7 cellular contexts compared by ENCODE assay signal in genomic region chr6:53795254-53795701, GRCh38. TPM values are rescaled to one million over a fixed set of nuclear protein-coding genes. Genes with fewer than 3 reads are reported as not detected.
A peak's percentile ranks its signal among the peaks of the same experiment; 100 is the strongest.
DNase-seq lines count a peak whose midpoint lies in the region; ATAC-seq and TF ChIP-seq lines count a peak whose summit lies in the region.

No MANE protein-coding gene starts in this region.

- DNase-seq in SJCRH30, result no peak
- no peak for DNase-seq in stimulated activated naive CD4-positive, alpha-beta T cell treated with Interleukin-2 at 50 U/mL for 16 hours (lab: John Stamatoyannopoulos, UW)
- no peak for DNase-seq in stimulated activated CD8-positive, alpha-beta memory T cell treated with anti-CD3 and anti-CD28 coated beads, Interleukin-4, amount 100 ng/mL, for 48 hours

- H3K4me1 ChIP-seq in SJCRH30 (0 out of 2 replicates have a peak, but pooled peaks cover 4% of the 10 kb centered on the region), neutrophil (ENCODE audit: control insufficient read depth in 1 of 2, insufficient read depth in 1 of 2, low read depth in 1 of 2, low read length in 1 of 2) (peaks cover 28 to 29% of the 10 kb centered on the region in 2 experiments)

- ATAC-seq in GM18870 (IDR thresholded peaks at IDR 0.05; ENCODE audit: unreplicated experiment), result peak; percentile 16
- peak; percentile 23 for ATAC-seq in HG03066 (IDR thresholded peaks at IDR 0.05; ENCODE audit: low read depth, unreplicated experiment)
- ATAC-seq in esophagus mucosa, result peak; percentile 19

- H3K9me3 ChIP-seq in SJCRH30 (replicated peaks) (no peaks in the 10 kb centered on the region), neutrophil (no peaks in the 10 kb centered on the region)

- H3K27ac ChIP-seq in SJCRH30, result peak overlapping the region; percentile 60; the same call in 1 of the 2 replicates
- H3K27ac ChIP-seq in neutrophil, result no peak overlapping the region

- no peak for TF ChIP-seq CTCF in neutrophil (IDR thresholded peaks at IDR 0.05)

- H3K4me3 ChIP-seq in SJCRH30 (peak overlapping the region; percentile 88), neutrophil (ENCODE audit: low read depth in 1 of 2, low read length in 1 of 2) (peak overlapping the region; percentile 69 to 76)

- H3K27me3 ChIP-seq in SJCRH30, result no peaks in the 10 kb centered on the region
- peaks cover 37% of the 10 kb centered on the region for H3K27me3 ChIP-seq in neutrophil

- H3K36me3 ChIP-seq in SJCRH30 (no peaks in the 10 kb centered on the region), neutrophil (no peaks in the 10 kb centered on the region)

RNA-seq across cellular contexts. Expression of gene LRRC1, which starts 0.5 kb away (rescaled TPM):
- 5.1 and 7.4 TPM in 2 replicates for total RNA-seq in SJCRH30 (2014; rRNA removed; shearing (Covaris generic))
- total RNA-seq in esophagus mucosa, result 21.9 TPM
